8 cellular contexts compared by ENCODE assay signal in the genomic region with DNA sequence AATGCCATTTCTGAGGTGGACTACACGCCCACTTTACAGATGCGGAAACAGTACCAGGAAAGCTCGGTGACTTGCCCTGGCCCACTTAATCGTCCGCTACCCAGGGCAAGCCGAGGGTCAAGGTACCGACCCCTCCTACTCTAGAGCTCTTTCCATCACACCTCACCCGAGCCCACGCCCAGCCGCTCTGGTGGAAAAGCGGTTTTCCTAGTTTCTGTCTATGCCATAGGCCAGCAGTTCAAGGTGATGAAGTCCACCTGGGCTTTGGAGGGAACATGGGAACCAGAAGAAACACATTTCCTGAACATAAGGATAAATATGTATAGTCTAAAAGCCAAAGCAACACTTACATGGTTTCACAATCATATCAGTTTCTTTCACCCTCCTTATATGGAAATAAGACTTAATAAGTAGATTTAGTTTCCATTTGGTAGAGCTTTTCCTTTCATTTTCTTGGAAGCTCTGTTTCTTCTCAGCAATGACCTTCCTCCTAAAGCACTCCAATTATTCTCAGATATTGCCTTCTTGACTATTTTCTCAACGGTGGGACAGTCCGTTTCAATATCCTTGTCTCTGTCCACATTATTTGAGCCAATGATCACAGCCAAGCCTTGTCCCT. TPM values are rescaled to one million over a fixed set of nuclear protein-coding genes. Genes with fewer than 3 reads are reported as not detected.
DNase-seq lines count a peak whose midpoint lies in the region; ATAC-seq and TF ChIP-seq lines count a peak whose summit lies in the region.

No MANE protein-coding gene starts in this region.

- RAD21 ChIA-PET in HCT116 (lab: Charles Lee; ENCODE audit: low non-redundant PET in 1 of 2, low total read pairs in 2 of 2, uncharacterized antibody in 2 of 2, unreplicated experiment in 2 of 2): no interaction called here

- peak overlapping the region; percentile 92 for H2AFZ ChIP-seq in HCT116 (ENCODE audit: low read depth, low read length, poor library complexity, severe bottlenecking)

- peak overlapping the region; percentile 46; the same call in 1 of the 2 replicates for H3K9ac ChIP-seq in HCT116 (ENCODE audit: low read length)

- H3K27me3 ChIP-seq in A673 (replicated peaks; ENCODE audit: insufficient read depth, low read depth, low read length, poor library complexity) (peaks cover 50% of the 10 kb centered on the region), HCT116 (ENCODE audit: insufficient read depth, low read length) (no peaks in the 10 kb centered on the region), brain microvascular endothelial cell (replicated peaks) (no peaks in the 10 kb centered on the region), mononuclear cell (ENCODE audit: insufficient read depth, low read length) (peaks cover 23% of the 10 kb centered on the region)

- in situ Hi-C loops in brain microvascular endothelial cell (cut with HindIII; ENCODE audit: low pct_ligation_motif_present, low sequenced_read_pairs) (no loop called here), ACHN (cut with HindIII; ENCODE audit: low pct_ligation_motif_present, low pct_unique_long_range_greater_than_20kb, low sequenced_read_pairs) (no loop called here), G401 (cut with HindIII; ENCODE audit: low sequenced_read_pairs) (no loop called here)

- TF ChIP-seq RAD21 in HCT116 (IDR thresholded peaks at IDR 0.05; ENCODE audit: low read depth): no peak

- POLR2A ChIA-PET in A673 (lab: Charles Lee; ENCODE audit: low non-redundant PET) (no interaction called here), HCT116 (lab: Charles Lee) (no interaction called here)

- no peaks in the 10 kb centered on the region for H3K36me3 ChIP-seq in A673 (ENCODE audit: insufficient read depth, low read length, poor library complexity, severe bottlenecking)
- no peaks in the 10 kb centered on the region for H3K36me3 ChIP-seq in HCT116 (ENCODE audit: control insufficient read depth in 1 of 2, insufficient read depth in 2 of 2, low read length in 2 of 2)
- no peaks in the 10 kb centered on the region for H3K36me3 ChIP-seq in brain microvascular endothelial cell (replicated peaks)

- H3K4me1 ChIP-seq in A673 (ENCODE audit: insufficient read depth, low read length, poor library complexity, severe bottlenecking): peaks cover 12% of the 10 kb centered on the region
- peaks cover 6 to 23% of the 10 kb centered on the region in 2 experiments; a peak in 3 of 4 replicates for H3K4me1 ChIP-seq in HCT116 (ENCODE audit: control insufficient read depth in 1 of 2, insufficient read depth in 2 of 2, low read length in 2 of 2)
- peaks cover 64% of the 10 kb centered on the region for H3K4me1 ChIP-seq in mononuclear cell (ENCODE audit: insufficient read depth, low read length)

- ATAC-seq in HCT116 (no peak), HG02840 (IDR thresholded peaks at IDR 0.05; ENCODE audit: low FRiP score, unreplicated experiment) (no peak), HG03039 (IDR thresholded peaks at IDR 0.05; ENCODE audit: unreplicated experiment) (no peak)

- no peaks in the 10 kb centered on the region for H4K20me1 ChIP-seq in HCT116 (ENCODE audit: insufficient read depth)

- CTCF ChIA-PET in A673 (lab: Charles Lee) (no interaction called here), HCT116 (lab: Charles Lee) (no interaction called here)

- no TSS peak for BruUV-seq in A673 (replicated peaks; lab: Mats Ljungman, UMichigan)
- no TSS peak for BruUV-seq in HCT116 (replicated peaks; lab: Mats Ljungman, UMichigan)

- no peaks in the 10 kb centered on the region for H3K9me2 ChIP-seq in HCT116 (ENCODE audit: insufficient read depth)

- H3K9me3 ChIP-seq in A673 (ENCODE audit: low read depth, low read length, poor library complexity, severe bottlenecking) (no peaks in the 10 kb centered on the region), HCT116 (ENCODE audit: control insufficient read depth in 1 of 2, insufficient read depth in 1 of 2, low read depth in 1 of 2, low read length in 2 of 2) (no peaks in the 10 kb centered on the region), mononuclear cell (ENCODE audit: low read depth, low read length) (no peaks in the 10 kb centered on the region)

- no peaks in the 10 kb centered on the region for H3K79me2 ChIP-seq in HCT116 (ENCODE audit: insufficient read depth, low read length)

- TF ChIP-seq CTCF in A673 (conservative IDR thresholded peaks at IDR 0.05; ENCODE audit: low read depth, low read length): no peak
- TF ChIP-seq CTCF in HCT116 (IDR thresholded peaks at IDR 0.05 in 2 of 3, conservative IDR thresholded peaks at IDR 0.05 in 1 of 3; ENCODE audit: borderline replicate concordance in 1 of 3, insufficient read depth in 1 of 3, low read depth in 2 of 3, low read length in 2 of 3): no peak
- no peak for TF ChIP-seq CTCF in brain microvascular endothelial cell (IDR thresholded peaks at IDR 0.05; ENCODE audit: low read depth, low read length, missing control alignments)

- DNase-seq in A673 (ENCODE audit: low spot score) (no peak), HCT116 (ENCODE audit: low read depth, low spot score) (no peak), brain microvascular endothelial cell (no peak), ACHN (no peak), G401 (ENCODE audit: low spot score) (no peak)

- TF ChIP-seq POLR2A in HCT116 (IDR thresholded peaks at IDR 0.05; ENCODE audit: borderline replicate concordance, extremely low read depth, insufficient read depth, insufficient read length): no peak

- peak overlapping the region; percentile 92 for H3K4me2 ChIP-seq in HCT116 (ENCODE audit: low read length)

- H3K4me3 ChIP-seq in A673 (ENCODE audit: low read depth, low read length, poor library complexity, severe bottlenecking) (peak overlapping the region; percentile 34), HCT116 (replicated peaks in 1 of 2; ENCODE audit: low read depth in 1 of 2, low read length in 2 of 2) (peak overlapping the region; percentile 62 to 67), brain microvascular endothelial cell (ENCODE audit: low read depth, low read length) (peak overlapping the region; percentile 59), mononuclear cell (ENCODE audit: low read length) (peak overlapping the region; percentile 28)

- intact Hi-C loops in A673 (cut with micrococcal nuclease; ENCODE audit: unreplicated experiment) (no loop called here), HCT116 (cut with micrococcal nuclease) (loop anchor here (5.0 kb wide), 1 partner anchor 280 kb away; no protein-coding TSS in a partner anchor)

- H3K27ac ChIP-seq in A673 (ENCODE audit: low read depth, low read length, poor library complexity, severe bottlenecking) (no peak overlapping the region), HCT116 (ENCODE audit: low read depth, low read length) (no peak overlapping the region), brain microvascular endothelial cell (no peak overlapping the region)

TF ChIP-seq in HCT116, 20 proteins besides CTCF, POLR2A, EP300 and RAD21:
- TF ChIP-seq, protein P1, sequence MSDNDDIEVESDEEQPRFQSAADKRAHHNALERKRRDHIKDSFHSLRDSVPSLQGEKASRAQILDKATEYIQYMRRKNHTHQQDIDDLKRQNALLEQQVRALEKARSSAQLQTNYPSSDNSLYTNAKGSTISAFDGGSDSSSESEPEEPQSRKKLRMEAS (IDR thresholded peaks at IDR 0.05): no peak
- no peak for TF ChIP-seq JUND (IDR thresholded peaks at IDR 0.05)
- TF ChIP-seq EGR1 (IDR thresholded peaks at IDR 0.05; ENCODE audit: low read depth): no peak
- TF ChIP-seq ZNF274 (IDR thresholded peaks at IDR 0.05; ENCODE audit: low read depth, low read length): no peak
- TF ChIP-seq, protein P2, sequence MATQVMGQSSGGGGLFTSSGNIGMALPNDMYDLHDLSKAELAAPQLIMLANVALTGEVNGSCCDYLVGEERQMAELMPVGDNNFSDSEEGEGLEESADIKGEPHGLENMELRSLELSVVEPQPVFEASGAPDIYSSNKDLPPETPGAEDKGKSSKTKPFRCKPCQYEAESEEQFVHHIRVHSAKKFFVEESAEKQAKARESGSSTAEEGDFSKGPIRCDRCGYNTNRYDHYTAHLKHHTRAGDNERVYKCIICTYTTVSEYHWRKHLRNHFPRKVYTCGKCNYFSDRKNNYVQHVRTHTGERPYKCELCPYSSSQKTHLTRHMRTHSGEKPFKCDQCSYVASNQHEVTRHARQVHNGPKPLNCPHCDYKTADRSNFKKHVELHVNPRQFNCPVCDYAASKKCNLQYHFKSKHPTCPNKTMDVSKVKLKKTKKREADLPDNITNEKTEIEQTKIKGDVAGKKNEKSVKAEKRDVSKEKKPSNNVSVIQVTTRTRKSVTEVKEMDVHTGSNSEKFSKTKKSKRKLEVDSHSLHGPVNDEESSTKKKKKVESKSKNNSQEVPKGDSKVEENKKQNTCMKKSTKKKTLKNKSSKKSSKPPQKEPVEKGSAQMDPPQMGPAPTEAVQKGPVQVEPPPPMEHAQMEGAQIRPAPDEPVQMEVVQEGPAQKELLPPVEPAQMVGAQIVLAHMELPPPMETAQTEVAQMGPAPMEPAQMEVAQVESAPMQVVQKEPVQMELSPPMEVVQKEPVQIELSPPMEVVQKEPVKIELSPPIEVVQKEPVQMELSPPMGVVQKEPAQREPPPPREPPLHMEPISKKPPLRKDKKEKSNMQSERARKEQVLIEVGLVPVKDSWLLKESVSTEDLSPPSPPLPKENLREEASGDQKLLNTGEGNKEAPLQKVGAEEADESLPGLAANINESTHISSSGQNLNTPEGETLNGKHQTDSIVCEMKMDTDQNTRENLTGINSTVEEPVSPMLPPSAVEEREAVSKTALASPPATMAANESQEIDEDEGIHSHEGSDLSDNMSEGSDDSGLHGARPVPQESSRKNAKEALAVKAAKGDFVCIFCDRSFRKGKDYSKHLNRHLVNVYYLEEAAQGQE (IDR thresholded peaks at IDR 0.05; ENCODE audit: low read depth): no peak
- no peak for TF ChIP-seq EZH2 (IDR thresholded peaks at IDR 0.05)
- no peak for TF ChIP-seq SP1 (IDR thresholded peaks at IDR 0.05; ENCODE audit: low read depth)
- no peak for TF ChIP-seq ZFX (IDR thresholded peaks at IDR 0.05)
TF ChIP-seq in HCT116: peak in this region for 0.

RNA-seq across cellular contexts. Expression of a gene that starts 0.6 kb away (rescaled TPM):
- total RNA-seq in A673 (2021) (not detected in 2 replicates), HCT116 (2021; ENCODE audit: unreplicated experiment) (0.47 TPM), mononuclear cell (not detected)
- 0.06 and 0.48 TPM in 2 replicates for polyA plus RNA-seq in HCT116 (2012)
- total RNA-seq in G401 (2014; rRNA removed; shearing (Covaris generic)): not detected in 2 replicates
